Comparison of ENCODE assay signal across 22 cellular contexts in genomic region chr10:112201334-112201733, GRCh38. TPM values are rescaled to one million over a fixed set of nuclear protein-coding genes. Genes with fewer than 3 reads are reported as not detected.
A peak's percentile ranks its signal among the peaks of the same experiment; 100 is the strongest.
DNase-seq lines count a peak whose midpoint lies in the region; ATAC-seq lines count a peak whose summit lies in the region.
"Had no signal": no experiment of that assay in that cellular context is flagged by ENCODE, and none has a peak within 500 bp of the region (broad histone marks: within the 10 kb centered on the region; RNA-seq: fewer than 3 reads in every experiment).

No MANE protein-coding gene starts in this region.

- peak; percentile 60 for ATAC-seq in left lobe of liver
- ATAC-seq: GM23338, K562 had no signal

- H3K36me3 ChIP-seq in adipocyte (ENCODE audit: control insufficient read depth, insufficient read depth, low read length, severe bottlenecking) (peaks cover 16% of the 10 kb centered on the region), skeletal muscle tissue (ENCODE audit: control insufficient read depth in 3 of 3, insufficient read depth in 3 of 3, low read length in 3 of 3) (no peaks in the 10 kb centered on the region)
- H3K36me3 ChIP-seq: BLaER1, HAP-1 had no signal

- H3K4me1 ChIP-seq in adipocyte (ENCODE audit: control insufficient read depth, insufficient read depth, low read length) (peaks cover 31% of the 10 kb centered on the region), skeletal muscle tissue (ENCODE audit: control insufficient read depth in 3 of 3, insufficient read depth in 3 of 3, low read length in 3 of 3) (peaks cover 5 to 16% (median 8%) of the 10 kb centered on the region in 3 donors)
- H3K4me1 ChIP-seq: BLaER1, HAP-1 had no signal

- no peak overlapping the region for H3K9ac ChIP-seq in adipocyte (ENCODE audit: low read length)
- no peak overlapping the region for H3K9ac ChIP-seq in skeletal muscle tissue (ENCODE audit: low read depth in 1 of 3, low read length in 3 of 3)
- H3K9ac ChIP-seq: BLaER1 had no signal

- peak overlapping the region; percentile 60 for H3K27ac ChIP-seq in skeletal muscle tissue (ENCODE audit: low read depth, low read length)
- H3K27ac ChIP-seq: BLaER1 had no signal

- DNase-seq in M059J (ENCODE audit: low read depth) = peak; percentile 27
- no peak for DNase-seq in adipocyte (ENCODE audit: low read depth)
- DNase-seq in left lobe of liver (ENCODE audit: low spot score) = no peak
- DNase-seq in T-helper 2 cell = no peak
- DNase-seq in activated CD8-positive, alpha-beta memory T cell treated with anti-CD3 and anti-CD28 coated beads, Interleukin-2, amount 50 U/mL, for 48 hours = no peak
- DNase-seq in SKM-1 (lab: John Stamatoyannopoulos, UW; ENCODE audit: unreplicated experiment) = no peak
- DNase-seq: ACHN; CD4-positive, alpha-beta T cell; COR-L47; DMS79 treated with DMSO at 0.1 percent for 48 hours; NCI-H1092 treated with DMSO at 0.1 percent for 48 hours; NCI-H1436 treated with DMSO at 0.1 percent for 48 hours; NCI-H1930; NCI-H226; NCI-H524; NCI-H774; SHP77 had no signal

- H3K9me3 ChIP-seq in adipocyte (ENCODE audit: control insufficient read depth, low read length) = no peaks in the 10 kb centered on the region
- H3K9me3 ChIP-seq in skeletal muscle tissue (ENCODE audit: control insufficient read depth in 3 of 3, low read length in 3 of 3) = peaks cover 0 to 2% (median 0%) of the 10 kb centered on the region in 3 donors
- H3K9me3 ChIP-seq: BLaER1, HAP-1 had no signal

- H3K27me3 ChIP-seq in adipocyte (replicated peaks; ENCODE audit: control insufficient read depth, insufficient read depth, low read length) (no peaks in the 10 kb centered on the region), skeletal muscle tissue (ENCODE audit: control insufficient read depth in 3 of 3, insufficient read depth in 3 of 3, low read length in 3 of 3) (no peaks in the 10 kb centered on the region)
- H3K27me3 ChIP-seq: BLaER1 had no signal

- H3K4me3 ChIP-seq in adipocyte (ENCODE audit: low read length) (peak overlapping the region; percentile 1), skeletal muscle tissue (ENCODE audit: low read length in 3 of 3) (no peak overlapping the region)
- H3K4me3 ChIP-seq: BLaER1, GM23338, HAP-1, K562 had no signal

RNA-seq across cellular contexts. Expression of gene GPAM, which starts 17.8 kb away (rescaled TPM):
- 8.6 and 13.0 TPM in 2 replicates for total RNA-seq in M059J (2014; rRNA removed; shearing (Covaris generic))
- total RNA-seq in left lobe of liver (276 TPM), skeletal muscle tissue (52.7 TPM)
